24 cellular contexts compared by ENCODE assay signal in the genomic region with DNA sequence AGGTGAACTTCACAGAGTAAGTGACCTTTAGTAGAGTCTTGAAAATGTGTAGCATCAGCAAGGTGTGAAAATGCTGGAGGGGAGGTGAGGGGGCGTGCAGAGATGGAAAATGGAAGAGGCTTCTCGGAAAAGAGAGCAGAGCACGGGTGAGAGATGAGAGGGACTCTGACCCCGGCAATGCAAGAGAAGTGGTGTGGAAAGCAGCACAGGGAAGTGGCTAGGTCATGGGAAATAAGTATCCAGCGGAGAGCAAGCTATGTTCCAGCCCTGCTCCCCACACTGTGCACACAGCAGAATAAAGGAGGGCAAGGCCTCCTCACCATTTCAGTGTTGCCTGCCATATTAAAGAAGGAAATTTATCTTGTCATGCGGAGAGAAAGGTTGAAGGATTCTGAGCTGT.
"Had no signal": no experiment of that assay in that cellular context is flagged by ENCODE, and none has a peak within 500 bp of the region (broad histone marks: within the 10 kb centered on the region; RNA-seq: fewer than 3 reads in every experiment).

No MANE protein-coding gene starts in this region.

- DNase-seq: activated CD4-positive, alpha-beta T cell treated with anti-CD3 and anti-CD28 coated beads, Interleukin-2, amount 50 U/mL, for 4 hours; activated CD8-positive, alpha-beta memory T cell treated with anti-CD3 and anti-CD28 coated beads for 24 hours; activated effector memory CD4-positive, alpha-beta T cell treated with anti-CD3 and anti-CD28 coated beads, Interleukin-2, amount 50 U/mL, for 16 hours; activated naive CD4-positive, alpha-beta T cell treated with anti-CD3 and anti-CD28 coated beads for 36 hours; activated naive CD8-positive, alpha-beta T cell treated with anti-CD3 and anti-CD28 coated beads, Interleukin-2, amount 10 ng/mL, durations not matched to agents 7 days and 5 days; caudate nucleus; cortex of kidney; effector memory CD8-positive, alpha-beta T cell; foreskin fibroblast; head of caudate nucleus; hippocampal formation; immature natural killer cell; lower lobe of right lung; mesenchymal stem cell; naive thymus-derived CD8-positive, alpha-beta T cell; pancreas; stimulated activated CD4-positive, alpha-beta T cell treated with anti-CD3 and anti-CD28 coated beads, Interleukin-2, amount 100 ng/mL, for 48 hours; stimulated activated naive CD4-positive, alpha-beta T cell treated with Interleukin-2 at 50 U/mL for 16 hours; T-helper 2 cell had no signal

- H3K36me3 Mint-ChIP-seq: activated naive CD8-positive, alpha-beta T cell treated with anti-CD3 and anti-CD28 coated beads, Interleukin-2, amount 10 ng/mL, durations not matched to agents 7 days and 5 days; immature natural killer cell; naive thymus-derived CD8-positive, alpha-beta T cell had no signal

- H3K9me3 ChIP-seq: lower lobe of right lung, pancreas, prostate gland, right atrium auricular region, tibial nerve had no signal

- H3K4me3 Mint-ChIP-seq: activated naive CD4-positive, alpha-beta T cell treated with anti-CD3 and anti-CD28 coated beads for 36 hours; activated naive CD8-positive, alpha-beta T cell treated with anti-CD3 and anti-CD28 coated beads, Interleukin-2, amount 10 ng/mL, durations not matched to agents 7 days and 5 days; activated T-helper 1 cell treated with anti-CD3 and anti-CD28 coated beads, Interleukin-12 subunit alpha, Interleukin-12 subunit beta, Interleukin-2, Interleukin-4 antibody, amounts not matched to agents 30 ng/mL and 10 ng/mL and 1 ng/mL, durations not matched to agents 14 hours and 24 hours and 36 hours; effector memory CD8-positive, alpha-beta T cell; immature natural killer cell; naive thymus-derived CD8-positive, alpha-beta T cell had no signal

- H3K9me3 Mint-ChIP-seq: activated naive CD4-positive, alpha-beta T cell treated with anti-CD3 and anti-CD28 coated beads for 36 hours; activated naive CD8-positive, alpha-beta T cell treated with anti-CD3 and anti-CD28 coated beads, Interleukin-2, amount 10 ng/mL, durations not matched to agents 7 days and 5 days; activated T-helper 1 cell treated with anti-CD3 and anti-CD28 coated beads, Interleukin-12 subunit alpha, Interleukin-12 subunit beta, Interleukin-2, Interleukin-4 antibody, amounts not matched to agents 30 ng/mL and 10 ng/mL and 1 ng/mL, durations not matched to agents 14 hours and 24 hours and 36 hours had no signal

- H3K27ac Mint-ChIP-seq: activated naive CD4-positive, alpha-beta T cell treated with anti-CD3 and anti-CD28 coated beads for 36 hours; activated naive CD8-positive, alpha-beta T cell treated with anti-CD3 and anti-CD28 coated beads, Interleukin-2, amount 10 ng/mL, durations not matched to agents 7 days and 5 days; activated T-helper 1 cell treated with anti-CD3 and anti-CD28 coated beads, Interleukin-12 subunit alpha, Interleukin-12 subunit beta, Interleukin-2, Interleukin-4 antibody, amounts not matched to agents 30 ng/mL and 10 ng/mL and 1 ng/mL, durations not matched to agents 14 hours and 24 hours and 36 hours; effector memory CD8-positive, alpha-beta T cell; immature natural killer cell; naive thymus-derived CD8-positive, alpha-beta T cell had no signal

- H3K36me3 ChIP-seq: lower lobe of right lung, pancreas, prostate gland, right atrium auricular region, tibial nerve had no signal

- H3K4me1 ChIP-seq: lower lobe of right lung, pancreas, prostate gland, tibial nerve had no signal

- H3K27me3 ChIP-seq: pancreas, right atrium auricular region, tibial nerve had no signal

- H3K27me3 Mint-ChIP-seq: effector memory CD8-positive, alpha-beta T cell had no signal

- ATAC-seq: effector memory CD8-positive, alpha-beta T cell; left lobe of liver; lower lobe of right lung; naive thymus-derived CD8-positive, alpha-beta T cell; pancreas had no signal

- H3K27ac ChIP-seq: lower lobe of right lung, pancreas, prostate gland, right atrium auricular region, tibial nerve had no signal

- H3K4me3 ChIP-seq: lower lobe of right lung, pancreas, prostate gland, right atrium auricular region, tibial nerve had no signal

- H3K4me1 Mint-ChIP-seq: activated naive CD8-positive, alpha-beta T cell treated with anti-CD3 and anti-CD28 coated beads, Interleukin-2, amount 10 ng/mL, durations not matched to agents 7 days and 5 days; immature natural killer cell; naive thymus-derived CD8-positive, alpha-beta T cell had no signal
